In the genomic region with DNA sequence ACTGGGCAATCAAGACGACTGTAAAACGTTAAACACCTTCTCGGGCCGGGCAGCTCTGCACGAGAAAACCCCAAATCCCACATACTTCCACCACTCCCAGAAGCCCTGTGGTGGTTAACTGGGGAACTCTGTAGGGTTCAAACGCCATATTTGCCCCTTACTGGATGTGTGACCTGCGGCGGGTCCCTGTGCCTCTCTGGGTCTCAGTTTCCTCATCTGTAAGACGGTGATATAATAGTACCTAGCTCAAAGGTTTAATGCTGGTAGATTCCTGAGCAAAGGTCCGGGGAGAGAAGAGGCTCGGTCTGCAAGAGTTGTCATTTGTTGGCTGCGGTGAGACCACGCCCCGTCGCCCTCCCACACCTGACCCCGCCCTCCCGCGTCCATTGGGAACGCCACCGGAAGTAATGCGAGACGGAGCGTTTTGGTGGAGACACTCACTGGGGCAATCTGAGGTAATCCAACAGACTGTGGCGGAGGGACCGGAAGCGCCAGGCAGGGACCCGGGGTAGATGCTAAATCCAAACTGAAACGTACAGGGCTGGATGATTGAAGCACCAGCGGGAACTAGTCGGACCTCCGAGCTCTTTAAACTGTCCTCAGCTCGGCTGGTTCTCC, we compare ENCODE assay signal across 1 cellular context.
A peak's percentile ranks its signal among the peaks of the same experiment; 100 is the strongest.
TF ChIP-seq lines count a peak whose summit lies in the region.

No MANE protein-coding gene starts in this region.

TF ChIP-seq in HepG2, 621 proteins besides CTCF, POLR2A, EP300 and RAD21 (continued from another document):
- TF ChIP-seq, protein P1, sequence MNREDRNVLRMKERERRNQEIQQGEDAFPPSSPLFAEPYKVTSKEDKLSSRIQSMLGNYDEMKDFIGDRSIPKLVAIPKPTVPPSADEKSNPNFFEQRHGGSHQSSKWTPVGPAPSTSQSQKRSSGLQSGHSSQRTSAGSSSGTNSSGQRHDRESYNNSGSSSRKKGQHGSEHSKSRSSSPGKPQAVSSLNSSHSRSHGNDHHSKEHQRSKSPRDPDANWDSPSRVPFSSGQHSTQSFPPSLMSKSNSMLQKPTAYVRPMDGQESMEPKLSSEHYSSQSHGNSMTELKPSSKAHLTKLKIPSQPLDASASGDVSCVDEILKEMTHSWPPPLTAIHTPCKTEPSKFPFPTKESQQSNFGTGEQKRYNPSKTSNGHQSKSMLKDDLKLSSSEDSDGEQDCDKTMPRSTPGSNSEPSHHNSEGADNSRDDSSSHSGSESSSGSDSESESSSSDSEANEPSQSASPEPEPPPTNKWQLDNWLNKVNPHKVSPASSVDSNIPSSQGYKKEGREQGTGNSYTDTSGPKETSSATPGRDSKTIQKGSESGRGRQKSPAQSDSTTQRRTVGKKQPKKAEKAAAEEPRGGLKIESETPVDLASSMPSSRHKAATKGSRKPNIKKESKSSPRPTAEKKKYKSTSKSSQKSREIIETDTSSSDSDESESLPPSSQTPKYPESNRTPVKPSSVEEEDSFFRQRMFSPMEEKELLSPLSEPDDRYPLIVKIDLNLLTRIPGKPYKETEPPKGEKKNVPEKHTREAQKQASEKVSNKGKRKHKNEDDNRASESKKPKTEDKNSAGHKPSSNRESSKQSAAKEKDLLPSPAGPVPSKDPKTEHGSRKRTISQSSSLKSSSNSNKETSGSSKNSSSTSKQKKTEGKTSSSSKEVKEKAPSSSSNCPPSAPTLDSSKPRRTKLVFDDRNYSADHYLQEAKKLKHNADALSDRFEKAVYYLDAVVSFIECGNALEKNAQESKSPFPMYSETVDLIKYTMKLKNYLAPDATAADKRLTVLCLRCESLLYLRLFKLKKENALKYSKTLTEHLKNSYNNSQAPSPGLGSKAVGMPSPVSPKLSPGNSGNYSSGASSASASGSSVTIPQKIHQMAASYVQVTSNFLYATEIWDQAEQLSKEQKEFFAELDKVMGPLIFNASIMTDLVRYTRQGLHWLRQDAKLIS (CRISPR knock-in tag; IDR thresholded peaks at IDR 0.05), result peak; percentile 80; the same call in 1 of the 2 replicates
- TF ChIP-seq, protein P2, sequence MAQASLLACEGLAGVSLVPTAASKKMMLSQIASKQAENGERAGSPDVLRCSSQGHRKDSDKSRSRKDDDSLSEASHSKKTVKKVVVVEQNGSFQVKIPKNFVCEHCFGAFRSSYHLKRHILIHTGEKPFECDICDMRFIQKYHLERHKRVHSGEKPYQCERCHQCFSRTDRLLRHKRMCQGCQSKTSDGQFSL (CRISPR knock-in tag; IDR thresholded peaks at IDR 0.05), result no peak
- TF ChIP-seq FOXK2 (IDR thresholded peaks at IDR 0.05) (0 out of 2 replicates have a peak, but pooled peaks have one; percentile 21), MEIS2 (CRISPR knock-in tag; IDR thresholded peaks at IDR 0.05) (no peak), ZNF569 (CRISPR knock-in tag; IDR thresholded peaks at IDR 0.05; ENCODE audit: borderline replicate concordance) (no peak), ZNF782 (CRISPR knock-in tag; IDR thresholded peaks at IDR 0.05; ENCODE audit: borderline replicate concordance) (no peak), TBX3 (IDR thresholded peaks at IDR 0.05; ENCODE audit: borderline replicate concordance) (no peak), NFRKB (IDR thresholded peaks at IDR 0.05) (no peak), ZNF660 (CRISPR knock-in tag; IDR thresholded peaks at IDR 0.05; ENCODE audit: borderline replicate concordance, low read depth) (no peak), ZNF7 (CRISPR knock-in tag; IDR thresholded peaks at IDR 0.05) (no peak), ZSCAN21 (CRISPR knock-in tag; IDR thresholded peaks at IDR 0.05; ENCODE audit: borderline replicate concordance) (no peak), NR2F6 (IDR thresholded peaks at IDR 0.05) (no peak), NR2F6 (CRISPR knock-in tag; IDR thresholded peaks at IDR 0.05) (peak; percentile 65; the same call in 1 of the 2 replicates), PRPF4 (IDR thresholded peaks at IDR 0.05; ENCODE audit: low read depth, low read length, poor library complexity, severe bottlenecking) (no peak), TCF12 (IDR thresholded peaks at IDR 0.05) (no peak), TCF12 (CRISPR knock-in tag; IDR thresholded peaks at IDR 0.05) (no peak), RFXANK (CRISPR knock-in tag; IDR thresholded peaks at IDR 0.05) (no peak), ZNF33B (CRISPR knock-in tag; IDR thresholded peaks at IDR 0.05) (no peak; the same call in 1 of the 2 replicates), ZNF367 (CRISPR knock-in tag; IDR thresholded peaks at IDR 0.05; ENCODE audit: borderline replicate concordance) (no peak), ZNF839 (CRISPR knock-in tag; IDR thresholded peaks at IDR 0.05; ENCODE audit: borderline replicate concordance) (no peak), ZNF263 (CRISPR knock-in tag; IDR thresholded peaks at IDR 0.05) (no peak), CCAR2 (optimal IDR thresholded peaks at IDR 0.05; ENCODE audit: low read depth, low read length) (no peak), HDAC2 (CRISPR knock-in tag; IDR thresholded peaks at IDR 0.05) (peak; percentile 49; the same call in 1 of the 2 replicates), KLF6 (CRISPR knock-in tag; IDR thresholded peaks at IDR 0.05) (peak; percentile 60; the same call in 1 of the 2 replicates), KDM4B (CRISPR knock-in tag; IDR thresholded peaks at IDR 0.05) (0 out of 2 replicates have a peak, but pooled peaks have one; percentile 54), MXI1 (IDR thresholded peaks at IDR 0.05; ENCODE audit: borderline replicate concordance, low read depth, low read length) (peak; percentile 70; the same call in 2 of the 3 replicates), SNRNP70 (IDR thresholded peaks at IDR 0.05; ENCODE audit: low read depth, low read length) (no peak), PLRG1 (conservative IDR thresholded peaks at IDR 0.05) (no peak), TEAD3 (CRISPR knock-in tag; optimal IDR thresholded peaks at IDR 0.05; ENCODE audit: borderline replicate concordance) (peak; percentile 46), SATB2 (CRISPR knock-in tag; IDR thresholded peaks at IDR 0.05) (no peak), TGIF2 (CRISPR knock-in tag; IDR thresholded peaks at IDR 0.05) (peak; percentile 40; the same call in 1 of the 2 replicates), RFX1 (IDR thresholded peaks at IDR 0.05) (no peak)
- TF ChIP-seq, protein P3, sequence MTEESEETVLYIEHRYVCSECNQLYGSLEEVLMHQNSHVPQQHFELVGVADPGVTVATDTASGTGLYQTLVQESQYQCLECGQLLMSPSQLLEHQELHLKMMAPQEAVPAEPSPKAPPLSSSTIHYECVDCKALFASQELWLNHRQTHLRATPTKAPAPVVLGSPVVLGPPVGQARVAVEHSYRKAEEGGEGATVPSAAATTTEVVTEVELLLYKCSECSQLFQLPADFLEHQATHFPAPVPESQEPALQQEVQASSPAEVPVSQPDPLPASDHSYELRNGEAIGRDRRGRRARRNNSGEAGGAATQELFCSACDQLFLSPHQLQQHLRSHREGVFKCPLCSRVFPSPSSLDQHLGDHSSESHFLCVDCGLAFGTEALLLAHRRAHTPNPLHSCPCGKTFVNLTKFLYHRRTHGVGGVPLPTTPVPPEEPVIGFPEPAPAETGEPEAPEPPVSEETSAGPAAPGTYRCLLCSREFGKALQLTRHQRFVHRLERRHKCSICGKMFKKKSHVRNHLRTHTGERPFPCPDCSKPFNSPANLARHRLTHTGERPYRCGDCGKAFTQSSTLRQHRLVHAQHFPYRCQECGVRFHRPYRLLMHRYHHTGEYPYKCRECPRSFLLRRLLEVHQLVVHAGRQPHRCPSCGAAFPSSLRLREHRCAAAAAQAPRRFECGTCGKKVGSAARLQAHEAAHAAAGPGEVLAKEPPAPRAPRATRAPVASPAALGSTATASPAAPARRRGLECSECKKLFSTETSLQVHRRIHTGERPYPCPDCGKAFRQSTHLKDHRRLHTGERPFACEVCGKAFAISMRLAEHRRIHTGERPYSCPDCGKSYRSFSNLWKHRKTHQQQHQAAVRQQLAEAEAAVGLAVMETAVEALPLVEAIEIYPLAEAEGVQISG (CRISPR knock-in tag; IDR thresholded peaks at IDR 0.05), result peak; percentile 92
- TF ChIP-seq, protein P4, sequence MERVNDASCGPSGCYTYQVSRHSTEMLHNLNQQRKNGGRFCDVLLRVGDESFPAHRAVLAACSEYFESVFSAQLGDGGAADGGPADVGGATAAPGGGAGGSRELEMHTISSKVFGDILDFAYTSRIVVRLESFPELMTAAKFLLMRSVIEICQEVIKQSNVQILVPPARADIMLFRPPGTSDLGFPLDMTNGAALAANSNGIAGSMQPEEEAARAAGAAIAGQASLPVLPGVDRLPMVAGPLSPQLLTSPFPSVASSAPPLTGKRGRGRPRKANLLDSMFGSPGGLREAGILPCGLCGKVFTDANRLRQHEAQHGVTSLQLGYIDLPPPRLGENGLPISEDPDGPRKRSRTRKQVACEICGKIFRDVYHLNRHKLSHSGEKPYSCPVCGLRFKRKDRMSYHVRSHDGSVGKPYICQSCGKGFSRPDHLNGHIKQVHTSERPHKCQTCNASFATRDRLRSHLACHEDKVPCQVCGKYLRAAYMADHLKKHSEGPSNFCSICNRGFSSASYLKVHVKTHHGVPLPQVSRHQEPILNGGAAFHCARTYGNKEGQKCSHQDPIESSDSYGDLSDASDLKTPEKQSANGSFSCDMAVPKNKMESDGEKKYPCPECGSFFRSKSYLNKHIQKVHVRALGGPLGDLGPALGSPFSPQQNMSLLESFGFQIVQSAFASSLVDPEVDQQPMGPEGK (CRISPR knock-in tag; IDR thresholded peaks at IDR 0.05), result peak; percentile 65
- TF ChIP-seq, protein P5, sequence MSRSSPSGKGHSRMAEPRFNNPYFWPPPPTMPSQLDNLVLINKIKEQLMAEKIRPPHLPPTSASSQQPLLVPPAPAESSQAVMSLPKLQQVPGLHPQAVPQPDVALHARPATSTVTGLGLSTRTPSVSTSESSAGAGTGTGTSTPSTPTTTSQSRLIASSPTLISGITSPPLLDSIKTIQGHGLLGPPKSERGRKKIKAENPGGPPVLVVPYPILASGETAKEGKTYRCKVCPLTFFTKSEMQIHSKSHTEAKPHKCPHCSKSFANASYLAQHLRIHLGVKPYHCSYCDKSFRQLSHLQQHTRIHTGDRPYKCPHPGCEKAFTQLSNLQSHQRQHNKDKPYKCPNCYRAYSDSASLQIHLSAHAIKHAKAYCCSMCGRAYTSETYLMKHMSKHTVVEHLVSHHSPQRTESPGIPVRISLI (CRISPR knock-in tag; IDR thresholded peaks at IDR 0.05; ENCODE audit: borderline replicate concordance), result no peak
- TF ChIP-seq, protein P6, sequence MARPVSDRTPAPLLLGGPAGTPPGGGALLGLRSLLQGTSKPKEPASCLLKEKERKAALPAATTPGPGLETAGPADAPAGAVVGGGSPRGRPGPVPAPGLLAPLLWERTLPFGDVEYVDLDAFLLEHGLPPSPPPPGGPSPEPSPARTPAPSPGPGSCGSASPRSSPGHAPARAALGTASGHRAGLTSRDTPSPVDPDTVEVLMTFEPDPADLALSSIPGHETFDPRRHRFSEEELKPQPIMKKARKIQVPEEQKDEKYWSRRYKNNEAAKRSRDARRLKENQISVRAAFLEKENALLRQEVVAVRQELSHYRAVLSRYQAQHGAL (CRISPR knock-in tag; IDR thresholded peaks at IDR 0.05; ENCODE audit: not compliant biosample characterization), result peak; percentile 40
- TF ChIP-seq, protein P7, sequence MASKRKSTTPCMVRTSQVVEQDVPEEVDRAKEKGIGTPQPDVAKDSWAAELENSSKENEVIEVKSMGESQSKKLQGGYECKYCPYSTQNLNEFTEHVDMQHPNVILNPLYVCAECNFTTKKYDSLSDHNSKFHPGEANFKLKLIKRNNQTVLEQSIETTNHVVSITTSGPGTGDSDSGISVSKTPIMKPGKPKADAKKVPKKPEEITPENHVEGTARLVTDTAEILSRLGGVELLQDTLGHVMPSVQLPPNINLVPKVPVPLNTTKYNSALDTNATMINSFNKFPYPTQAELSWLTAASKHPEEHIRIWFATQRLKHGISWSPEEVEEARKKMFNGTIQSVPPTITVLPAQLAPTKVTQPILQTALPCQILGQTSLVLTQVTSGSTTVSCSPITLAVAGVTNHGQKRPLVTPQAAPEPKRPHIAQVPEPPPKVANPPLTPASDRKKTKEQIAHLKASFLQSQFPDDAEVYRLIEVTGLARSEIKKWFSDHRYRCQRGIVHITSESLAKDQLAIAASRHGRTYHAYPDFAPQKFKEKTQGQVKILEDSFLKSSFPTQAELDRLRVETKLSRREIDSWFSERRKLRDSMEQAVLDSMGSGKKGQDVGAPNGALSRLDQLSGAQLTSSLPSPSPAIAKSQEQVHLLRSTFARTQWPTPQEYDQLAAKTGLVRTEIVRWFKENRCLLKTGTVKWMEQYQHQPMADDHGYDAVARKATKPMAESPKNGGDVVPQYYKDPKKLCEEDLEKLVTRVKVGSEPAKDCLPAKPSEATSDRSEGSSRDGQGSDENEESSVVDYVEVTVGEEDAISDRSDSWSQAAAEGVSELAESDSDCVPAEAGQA (IDR thresholded peaks at IDR 0.05; ENCODE audit: low read depth), result peak; percentile 80
- TF ChIP-seq, protein P7 (CRISPR knock-in tag; IDR thresholded peaks at IDR 0.05; ENCODE audit: borderline replicate concordance), result no peak
- TF ChIP-seq, protein P8, sequence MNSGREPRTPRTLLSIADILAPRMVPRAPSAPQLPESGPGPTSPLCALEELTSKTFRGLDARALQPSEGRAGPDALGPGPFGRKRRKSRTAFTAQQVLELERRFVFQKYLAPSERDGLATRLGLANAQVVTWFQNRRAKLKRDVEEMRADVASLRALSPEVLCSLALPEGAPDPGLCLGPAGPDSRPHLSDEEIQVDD (CRISPR knock-in tag; IDR thresholded peaks at IDR 0.05; ENCODE audit: borderline replicate concordance), result no peak
- TF ChIP-seq, protein P9, sequence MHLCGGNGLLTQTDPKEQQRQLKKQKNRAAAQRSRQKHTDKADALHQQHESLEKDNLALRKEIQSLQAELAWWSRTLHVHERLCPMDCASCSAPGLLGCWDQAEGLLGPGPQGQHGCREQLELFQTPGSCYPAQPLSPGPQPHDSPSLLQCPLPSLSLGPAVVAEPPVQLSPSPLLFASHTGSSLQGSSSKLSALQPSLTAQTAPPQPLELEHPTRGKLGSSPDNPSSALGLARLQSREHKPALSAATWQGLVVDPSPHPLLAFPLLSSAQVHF (CRISPR knock-in tag; IDR thresholded peaks at IDR 0.05), result 0 out of 2 replicates have a peak, but pooled peaks have one; percentile 12
